1 cellular context compared by ENCODE assay signal in genomic region chr2:199603748-199604291, GRCh38.
TF ChIP-seq lines count a peak whose summit lies in the region.

No MANE protein-coding gene starts in this region.

TF ChIP-seq in WTC11, 78 proteins besides CTCF, POLR2A, EP300 and RAD21 (continued from another document):
- TF ChIP-seq ZNF317 (CRISPR knock-in tag; IDR thresholded peaks at IDR 0.05; ENCODE audit: borderline replicate concordance, low read depth) = no peak
- 0 out of 2 replicates have a peak, but pooled peaks have one; percentile 26 for TF ChIP-seq TEAD1 (CRISPR knock-in tag; IDR thresholded peaks at IDR 0.05)
- peak; percentile 59; the same call in 1 of the 2 replicates for TF ChIP-seq SMAD3 (CRISPR knock-in tag; IDR thresholded peaks at IDR 0.05; ENCODE audit: borderline replicate concordance)
- no peak for TF ChIP-seq CBFB (CRISPR knock-in tag; IDR thresholded peaks at IDR 0.05; ENCODE audit: low read depth)
- TF ChIP-seq ATF3 (CRISPR knock-in tag; conservative IDR thresholded peaks at IDR 0.05) = no peak
- 0 out of 2 replicates have a peak, but pooled peaks have one; percentile 26 for TF ChIP-seq TP53 (CRISPR knock-in tag; IDR thresholded peaks at IDR 0.05)
- no peak for TF ChIP-seq ZMAT4 (CRISPR knock-in tag; IDR thresholded peaks at IDR 0.05)
